Comparison of ENCODE assay signal across 9 cellular contexts in genomic region chr14:90816686-90817436, GRCh38. TPM values are rescaled to one million over a fixed set of nuclear protein-coding genes. Genes with fewer than 3 reads are reported as not detected.
A peak's percentile ranks its signal among the peaks of the same experiment; 100 is the strongest.
DNase-seq lines count a peak whose midpoint lies in the region; ATAC-seq and TF ChIP-seq lines count a peak whose summit lies in the region.
"Had no signal": no experiment of that assay in that cellular context is flagged by ENCODE, and none has a peak within 500 bp of the region (broad histone marks: within the 10 kb centered on the region; RNA-seq: fewer than 3 reads in every experiment).

No MANE protein-coding gene starts in this region.

- peak overlapping the region; percentile 45; the same call in 1 of the 2 replicates for H2AFZ ChIP-seq in GM23248

- no peaks in the 10 kb centered on the region for H3K36me3 Mint-ChIP-seq in activated CD8-positive, alpha-beta T cell treated with anti-CD3 and anti-CD28 coated beads for 36 hours (ENCODE audit: low read depth)
- no peaks in the 10 kb centered on the region for H3K36me3 Mint-ChIP-seq in progenitor cell of endocrine pancreas (ENCODE audit: insufficient read depth)

- CTCF ChIA-PET in activated CD8-positive, alpha-beta T cell treated with anti-CD3 and anti-CD28 coated beads for 36 hours (lab: Charles Lee), result interaction anchor here (1.4 kb wide), 1 partner anchor 58 kb away, joined by 5 read pairs; no protein-coding TSS in a partner anchor

- no peaks in the 10 kb centered on the region; the same call in 1 of the 2 replicates for H3K27me3 ChIP-seq in GM23248 (replicated peaks; ENCODE audit: insufficient read depth)

- H4K20me1 ChIP-seq in GM23248 (ENCODE audit: insufficient read depth), result no peaks in the 10 kb centered on the region

- no peak overlapping the region; the same call in 1 of the 2 replicates for H3K4me3 ChIP-seq in GM23248

- no peaks in the 10 kb centered on the region for H3F3A ChIP-seq in GM23248 (ENCODE audit: insufficient read depth)

- intact Hi-C loops in activated CD8-positive, alpha-beta T cell treated with anti-CD3 and anti-CD28 coated beads for 36 hours (cut with micrococcal nuclease), result no loop called here
- intact Hi-C loops in left ventricle myocardium superior (cut with micrococcal nuclease), result no loop called here

- no peak overlapping the region for H3K27ac ChIP-seq in GM23248

- POLR2A ChIA-PET in activated CD8-positive, alpha-beta T cell treated with anti-CD3 and anti-CD28 coated beads for 36 hours (lab: Charles Lee), result no interaction called here

- DNase-seq in GM23248 (no peak), left ventricle myocardium superior (no peak), progenitor cell of endocrine pancreas (ENCODE audit: low spot score, unreplicated experiment) (no peak), NCI-H524 treated with DMSO at 0.1 percent for 48 hours (lab: John Stamatoyannopoulos, UW) (no peak), NCI-H774 (lab: John Stamatoyannopoulos, UW) (no peak), NK-92 (lab: John Stamatoyannopoulos, UW; ENCODE audit: unreplicated experiment) (no peak), LoVo (ENCODE audit: low spot score) (no peak)
- DNase-seq in activated CD8-positive, alpha-beta T cell treated with anti-CD3 and anti-CD28 coated beads for 36 hours, result no peak
- DNase-seq: effector memory CD4-positive, alpha-beta T cell had no signal

- in situ Hi-C loops in GM23248 (cut with MboI), result no loop called here

- no peak overlapping the region for H3K27ac Mint-ChIP-seq in activated CD8-positive, alpha-beta T cell treated with anti-CD3 and anti-CD28 coated beads for 36 hours
- H3K27ac Mint-ChIP-seq in progenitor cell of endocrine pancreas, result no peak overlapping the region

- H3K4me1 ChIP-seq in GM23248 (ENCODE audit: insufficient read depth), result no peaks in the 10 kb centered on the region

- peaks cover 17% of the 10 kb centered on the region for H3K4me1 Mint-ChIP-seq in activated CD8-positive, alpha-beta T cell treated with anti-CD3 and anti-CD28 coated beads for 36 hours (ENCODE audit: low read depth)
- H3K4me1 Mint-ChIP-seq in progenitor cell of endocrine pancreas (ENCODE audit: low read depth), result peaks cover 42% of the 10 kb centered on the region

- H3K79me2 ChIP-seq in GM23248 (ENCODE audit: insufficient read depth), result peaks cover 35% of the 10 kb centered on the region

- H3K27me3 Mint-ChIP-seq in activated CD8-positive, alpha-beta T cell treated with anti-CD3 and anti-CD28 coated beads for 36 hours, result peaks cover 14% of the 10 kb centered on the region
- H3K27me3 Mint-ChIP-seq in progenitor cell of endocrine pancreas, result peaks cover 23% of the 10 kb centered on the region

- no peak for ATAC-seq in activated CD8-positive, alpha-beta T cell treated with anti-CD3 and anti-CD28 coated beads for 36 hours
- ATAC-seq in left ventricle myocardium superior, result peak; percentile 19

- no peak for TF ChIP-seq CTCF in activated CD8-positive, alpha-beta T cell treated with anti-CD3 and anti-CD28 coated beads for 36 hours (IDR thresholded peaks at IDR 0.05)
- no peak for TF ChIP-seq CTCF in progenitor cell of endocrine pancreas (IDR thresholded peaks at IDR 0.05; ENCODE audit: unreplicated experiment)

- no peak overlapping the region for H3K4me2 ChIP-seq in GM23248 (ENCODE audit: unreplicated experiment)

- H3K36me3 ChIP-seq in GM23248 (ENCODE audit: low read depth), result no peaks in the 10 kb centered on the region

- H3K4me3 Mint-ChIP-seq in activated CD8-positive, alpha-beta T cell treated with anti-CD3 and anti-CD28 coated beads for 36 hours, result peak overlapping the region; percentile 35
- peak overlapping the region; percentile 55 for H3K4me3 Mint-ChIP-seq in progenitor cell of endocrine pancreas (ENCODE audit: low read depth)

- no peaks in the 10 kb centered on the region for H3K9me3 Mint-ChIP-seq in activated CD8-positive, alpha-beta T cell treated with anti-CD3 and anti-CD28 coated beads for 36 hours
- no peaks in the 10 kb centered on the region for H3K9me3 Mint-ChIP-seq in progenitor cell of endocrine pancreas (ENCODE audit: low read depth)

- no peaks in the 10 kb centered on the region for H3K9me2 ChIP-seq in GM23248 (ENCODE audit: insufficient read depth)

- WGBS in GM23248 (ENCODE audit: low coverage in 1 of 2, low lambda C conversion rate in 2 of 2, missing lambda C conversion rate in 2 of 2), 2 experiments, result 22 to 38% methylated on average over 8 to 16 of the region's 16 CpGs

- H3K9ac ChIP-seq in GM23248, result peak overlapping the region; percentile 28; the same call in 1 of the 2 replicates

- H3K9me3 ChIP-seq in GM23248 (ENCODE audit: low read depth), result no peaks in the 10 kb centered on the region

RNA-seq across cellular contexts. Expression of gene TTC7B, which starts 0.6 kb away (rescaled TPM):
- total RNA-seq in GM23248 (2014; rRNA removed; shearing (Covaris generic)), result 28.2 and 28.7 TPM in 2 replicates
- 5.2 and 5.6 TPM in 2 replicates for polyA plus RNA-seq in GM23248 (2016; fragmentation: Nextera tagmentation; extraction: Ambion mirVana)
- total RNA-seq in activated CD8-positive, alpha-beta T cell treated with anti-CD3 and anti-CD28 coated beads for 36 hours, result 1 to 10 TPM; 5.6 to 7.8 TPM
- total RNA-seq in left ventricle myocardium superior (72.2 TPM), progenitor cell of endocrine pancreas (46.6 and 47.0 TPM in 2 replicates)
